Comparison of ENCODE assay signal across 24 cellular contexts in the genomic region with DNA sequence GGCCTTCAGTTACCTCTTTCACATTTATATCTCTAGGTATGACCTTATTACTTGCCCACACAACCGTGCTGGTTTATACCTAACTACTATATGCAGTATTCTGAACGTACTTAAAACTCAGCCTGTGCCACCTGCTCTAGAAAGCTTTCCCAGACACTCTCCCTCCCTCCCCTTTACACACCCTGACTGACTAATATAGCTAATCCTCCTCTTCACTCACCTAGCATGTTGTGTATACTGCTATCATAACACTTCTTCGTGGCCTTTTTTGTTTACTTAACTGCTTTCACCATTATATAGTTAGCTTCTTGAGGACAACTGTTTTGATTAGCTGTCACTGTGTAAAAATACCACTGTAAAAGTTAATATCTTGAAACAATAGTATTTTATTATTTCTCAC.
"Had no signal": no experiment of that assay in that cellular context is flagged by ENCODE, and none has a peak within 500 bp of the region (broad histone marks: within the 10 kb centered on the region; RNA-seq: fewer than 3 reads in every experiment).

No MANE protein-coding gene starts in this region.

- H3K27ac ChIP-seq: body of pancreas, gastroesophageal sphincter, ovary, tibial artery, WERI-Rb-1 had no signal

- DNase-seq: activated CD4-positive, alpha-beta T cell treated with anti-CD3 and anti-CD28 coated beads for 1 hour; activated CD4-positive, alpha-beta T cell treated with anti-CD3 and anti-CD28 coated beads, Interleukin-2, amount 50 U/mL, for 1 hour; activated CD8-positive, alpha-beta memory T cell treated with anti-CD3 and anti-CD28 coated beads for 24 hours; activated CD8-positive, alpha-beta memory T cell treated with anti-CD3 and anti-CD28 coated beads, Interleukin-2, amount 50 U/mL, for 4 hours; activated effector memory CD4-positive, alpha-beta T cell treated with Interleukin-2 at 50 U/mL for 16 hours; activated naive CD4-positive, alpha-beta T cell treated with anti-CD3 and anti-CD28 coated beads, Interleukin-2, amount 10 ng/mL, durations not matched to agents 7 days and 5 days; activated T-cell treated with anti-CD3 and anti-CD28 coated beads, Interleukin-2, amount 50 U/mL, for 4 hours; anterior cingulate cortex; body of pancreas; effector CD4-positive, alpha-beta T cell; hypothalamus; left ventricle myocardium superior; ovary; right cardiac atrium; stimulated activated CD4-positive, alpha-beta T cell treated with anti-CD3 and anti-CD28 coated beads, Interleukin-12 subunit alpha, Interleukin-12 subunit beta, amount 100 ng/mL, for 4 hours; stimulated activated CD4-positive, alpha-beta T cell treated with anti-CD3 and anti-CD28 coated beads, Interleukin-4, amount 100 ng/mL, for 4 hours; stimulated activated naive CD8-positive, alpha-beta T cell treated with anti-CD3 and anti-CD28 coated beads, Interleukin-15, amount 100 ng/mL, for 72 hours; T-cell; tibial artery; WERI-Rb-1 had no signal

- ATAC-seq: activated T-cell treated with anti-CD3 and anti-CD28 coated beads, Interleukin-2, amount 50 U/mL, for 4 hours; body of pancreas; gastroesophageal sphincter; left ventricle myocardium superior; natural killer cell treated with Interleukin-12 subunit alpha and Interleukin-12 subunit beta and Interleukin-15 and Interleukin-18, amount 100 ng/mL, for 72 hours; right cardiac atrium; stimulated activated naive CD8-positive, alpha-beta T cell treated with anti-CD3 and anti-CD28 coated beads, Interleukin-15, amount 100 ng/mL, for 72 hours; T-cell had no signal

- H3K36me3 Mint-ChIP-seq: natural killer cell treated with Interleukin-12 subunit alpha and Interleukin-12 subunit beta and Interleukin-15 and Interleukin-18, amount 100 ng/mL, for 72 hours had no signal

- H3K27me3 ChIP-seq: body of pancreas, gastroesophageal sphincter, ovary, tibial artery had no signal

- H3K36me3 ChIP-seq: ovary had no signal

- H3K9me3 Mint-ChIP-seq: activated naive CD4-positive, alpha-beta T cell treated with anti-CD3 and anti-CD28 coated beads, Interleukin-2, amount 10 ng/mL, durations not matched to agents 7 days and 5 days; activated T-cell treated with anti-CD3 and anti-CD28 coated beads, Interleukin-2, amount 50 U/mL, for 4 hours; dendritic cell treated with granulocyte-macrophage colony-stimulating factor and Interleukin-4, amounts not matched to agents 40 ng/mL and 50 ng/mL, for 4 days; mesothelial cell of epicardium; natural killer cell treated with Interleukin-12 subunit alpha and Interleukin-12 subunit beta and Interleukin-15 and Interleukin-18, amount 100 ng/mL, for 72 hours; stimulated activated naive CD8-positive, alpha-beta T cell treated with anti-CD3 and anti-CD28 coated beads, Interleukin-15, amount 100 ng/mL, for 72 hours; T-cell had no signal

- H3K4me3 Mint-ChIP-seq: activated naive CD4-positive, alpha-beta T cell treated with anti-CD3 and anti-CD28 coated beads, Interleukin-2, amount 10 ng/mL, durations not matched to agents 7 days and 5 days; activated T-cell treated with anti-CD3 and anti-CD28 coated beads, Interleukin-2, amount 50 U/mL, for 4 hours; dendritic cell treated with granulocyte-macrophage colony-stimulating factor and Interleukin-4, amounts not matched to agents 40 ng/mL and 50 ng/mL, for 4 days; mesothelial cell of epicardium; natural killer cell treated with Interleukin-12 subunit alpha and Interleukin-12 subunit beta and Interleukin-15 and Interleukin-18, amount 100 ng/mL, for 72 hours; stimulated activated naive CD8-positive, alpha-beta T cell treated with anti-CD3 and anti-CD28 coated beads, Interleukin-15, amount 100 ng/mL, for 72 hours; T-cell had no signal

- H3K9me3 ChIP-seq: body of pancreas, gastroesophageal sphincter, ovary, tibial artery had no signal

- H3K4me3 ChIP-seq: body of pancreas, gastroesophageal sphincter, ovary, tibial artery had no signal

- H3K27ac Mint-ChIP-seq: activated naive CD4-positive, alpha-beta T cell treated with anti-CD3 and anti-CD28 coated beads, Interleukin-2, amount 10 ng/mL, durations not matched to agents 7 days and 5 days; dendritic cell treated with granulocyte-macrophage colony-stimulating factor and Interleukin-4, amounts not matched to agents 40 ng/mL and 50 ng/mL, for 4 days; mesothelial cell of epicardium; natural killer cell treated with Interleukin-12 subunit alpha and Interleukin-12 subunit beta and Interleukin-15 and Interleukin-18, amount 100 ng/mL, for 72 hours; stimulated activated naive CD8-positive, alpha-beta T cell treated with anti-CD3 and anti-CD28 coated beads, Interleukin-15, amount 100 ng/mL, for 72 hours; T-cell had no signal

- H3K4me1 ChIP-seq: body of pancreas, gastroesophageal sphincter, tibial artery had no signal

- H3K4me1 Mint-ChIP-seq: activated naive CD4-positive, alpha-beta T cell treated with anti-CD3 and anti-CD28 coated beads, Interleukin-2, amount 10 ng/mL, durations not matched to agents 7 days and 5 days; stimulated activated naive CD8-positive, alpha-beta T cell treated with anti-CD3 and anti-CD28 coated beads, Interleukin-15, amount 100 ng/mL, for 72 hours had no signal

- H3K27me3 Mint-ChIP-seq: activated naive CD4-positive, alpha-beta T cell treated with anti-CD3 and anti-CD28 coated beads, Interleukin-2, amount 10 ng/mL, durations not matched to agents 7 days and 5 days; dendritic cell treated with granulocyte-macrophage colony-stimulating factor and Interleukin-4, amounts not matched to agents 40 ng/mL and 50 ng/mL, for 4 days; natural killer cell treated with Interleukin-12 subunit alpha and Interleukin-12 subunit beta and Interleukin-15 and Interleukin-18, amount 100 ng/mL, for 72 hours; stimulated activated naive CD8-positive, alpha-beta T cell treated with anti-CD3 and anti-CD28 coated beads, Interleukin-15, amount 100 ng/mL, for 72 hours; T-cell had no signal
